In the genomic region with DNA sequence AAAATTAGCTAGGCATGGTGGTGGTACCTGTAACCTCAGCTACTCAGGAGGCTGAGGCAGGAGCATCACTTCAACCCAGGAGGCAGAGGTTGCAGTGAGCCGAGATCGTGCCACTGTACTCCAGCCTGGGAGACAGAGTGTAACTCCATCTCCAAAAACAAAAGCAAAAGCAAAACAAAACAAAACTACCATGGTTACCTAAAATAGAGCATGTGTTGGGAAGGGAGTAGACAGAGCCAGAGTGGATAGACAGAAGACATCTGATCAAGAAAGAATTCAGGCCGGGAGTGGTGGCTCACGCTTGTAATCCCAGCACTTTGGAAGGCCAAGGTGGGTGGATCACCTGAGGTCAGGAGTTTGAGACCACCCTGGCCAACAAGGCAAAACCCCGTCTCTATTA, we compare ENCODE assay signal across 13 cellular contexts. TPM values are rescaled to one million over a fixed set of nuclear protein-coding genes. Genes with fewer than 3 reads are reported as not detected.
"Had no signal": no experiment of that assay in that cellular context is flagged by ENCODE, and none has a peak within 500 bp of the region (broad histone marks: within the 10 kb centered on the region; RNA-seq: fewer than 3 reads in every experiment).

No MANE protein-coding gene starts in this region.

RNA-seq across cellular contexts. Expression of a gene that starts 41.7 kb away (rescaled TPM):
- total RNA-seq: activated naive CD4-positive, alpha-beta T cell treated with anti-CD3 and anti-CD28 coated beads, Interleukin-2, amount 50 U/mL, for 72 hours; activated T-helper 1 cell treated with anti-CD3 and anti-CD28 coated beads, Interleukin-12 subunit alpha, Interleukin-12 subunit beta, Interleukin-2, Interleukin-4 antibody, amounts not matched to agents 30 ng/mL and 10 ng/mL and 1 ng/mL, durations not matched to agents 14 hours and 24 hours and 36 hours; gastroesophageal sphincter; heart left ventricle; kidney epithelial cell; lower leg skin; mucosa of gallbladder; naive thymus-derived CD8-positive, alpha-beta T cell; ovary; sigmoid colon; spleen; T-helper 17 cell; ureter had no signal

RNA-seq across cellular contexts. Expression of a gene that starts 46.1 kb away (rescaled TPM):
- total RNA-seq: kidney epithelial cell had no signal
